Comparison of ENCODE assay signal across 1 cellular context in genomic region chr5:177455036-177455660, GRCh38.
TF ChIP-seq lines count a peak whose summit lies in the region.

No MANE protein-coding gene starts in this region.

TF ChIP-seq in GM12878, 131 proteins besides CTCF, POLR2A, EP300 and RAD21 (continues in another document):
- TF ChIP-seq SPI1 (IDR thresholded peaks at IDR 0.05; ENCODE audit: borderline replicate concordance, insufficient read depth, low read depth, low read length) (no peak), NKRF (conservative IDR thresholded peaks at IDR 0.05) (peak; percentile 45; the same call in 1 of the 2 replicates), TCF12 (IDR thresholded peaks at IDR 0.05; ENCODE audit: low read depth, low read length) (0 out of 2 replicates have a peak, but pooled peaks have one; percentile 13), NRF1 (conservative IDR thresholded peaks at IDR 0.05; ENCODE audit: low read depth, low read length) (peak; percentile 34), NBN (IDR thresholded peaks at IDR 0.05) (0 out of 2 replicates have a peak, but pooled peaks have one; percentile 17), TCF3 (IDR thresholded peaks at IDR 0.05; ENCODE audit: borderline replicate concordance, insufficient read depth, low read depth, low read length) (peak; percentile 88), TAF1 (IDR thresholded peaks at IDR 0.05; ENCODE audit: borderline replicate concordance, low read depth, low read length) (no peak; the same call in 1 of the 2 replicates), SIN3A (IDR thresholded peaks at IDR 0.05; ENCODE audit: low read depth, low read length) (0 out of 2 replicates have a peak, but pooled peaks have one; percentile 17), MLLT1 (IDR thresholded peaks at IDR 0.05) (no peak), IRF3 (IDR thresholded peaks at IDR 0.05) (no peak; the same call in 1 of the 2 replicates), BRCA1 (IDR thresholded peaks at IDR 0.05; ENCODE audit: low read depth, low read length) (no peak), MEF2A (IDR thresholded peaks at IDR 0.05; ENCODE audit: insufficient read depth, low read depth, low read length) (no peak), EZH2 (IDR thresholded peaks at IDR 0.05; ENCODE audit: borderline replicate concordance, control insufficient read depth, low read depth, low read length) (no peak), CUX1 (IDR thresholded peaks at IDR 0.05; ENCODE audit: insufficient replicate concordance, low read depth, low read length) (no peak), RELB (IDR thresholded peaks at IDR 0.05; ENCODE audit: low read depth) (no peak), RB1 (IDR thresholded peaks at IDR 0.05; ENCODE audit: borderline replicate concordance) (peak; percentile 33; the same call in 1 of the 2 replicates), MEF2B (IDR thresholded peaks at IDR 0.05; ENCODE audit: partially characterized antibody, poor library complexity, severe bottlenecking) (no peak), NR2C1 (IDR thresholded peaks at IDR 0.05) (peak; percentile 46; the same call in 1 of the 2 replicates), NFXL1 (IDR thresholded peaks at IDR 0.05; ENCODE audit: borderline replicate concordance) (peak; percentile 68; the same call in 1 of the 2 replicates), ZNF217 (IDR thresholded peaks at IDR 0.05) (peak; percentile 87), ZNF207 (IDR thresholded peaks at IDR 0.05; ENCODE audit: borderline replicate concordance) (no peak), ELK1 (IDR thresholded peaks at IDR 0.05; ENCODE audit: low read depth, low read length) (peak; percentile 96), ATF3 (IDR thresholded peaks at IDR 0.05; ENCODE audit: borderline replicate concordance, extremely low read depth, low read depth, low read length) (no peak), SUPT20H (IDR thresholded peaks at IDR 0.05; ENCODE audit: borderline replicate concordance, control insufficient read depth, low read depth, low read length) (no peak), HSF1 (IDR thresholded peaks at IDR 0.05; ENCODE audit: low read depth, low read length) (no peak), RBBP5 (conservative IDR thresholded peaks at IDR 0.05) (no peak), IKZF1 (conservative IDR thresholded peaks at IDR 0.05) (peak; percentile 52), CBFB (IDR thresholded peaks at IDR 0.05; ENCODE audit: low read depth) (no peak), DPF2 (IDR thresholded peaks at IDR 0.05) (peak; percentile 72), BCL3 (IDR thresholded peaks at IDR 0.05; ENCODE audit: borderline replicate concordance, insufficient read depth, low read depth, low read length, poor library complexity, severe bottlenecking) (peak; percentile 46), CREM (IDR thresholded peaks at IDR 0.05; ENCODE audit: low read depth) (peak; percentile 48), NR2F1 (conservative IDR thresholded peaks at IDR 0.05) (peak; percentile 35; the same call in 1 of the 2 replicates), CBX5 (IDR thresholded peaks at IDR 0.05; ENCODE audit: low read depth) (no peak), SRF (IDR thresholded peaks at IDR 0.05; ENCODE audit: low read depth in 2 of 2, low read length in 2 of 2) (no peak), BACH1 (IDR thresholded peaks at IDR 0.05; ENCODE audit: borderline replicate concordance) (peak; percentile 83), SMARCA5 (IDR thresholded peaks at IDR 0.05) (peak; percentile 96), PKNOX1 (IDR thresholded peaks at IDR 0.05) (no peak), HDGF (IDR thresholded peaks at IDR 0.05) (0 out of 2 replicates have a peak, but pooled peaks have one; percentile 31), HDAC2 (IDR thresholded peaks at IDR 0.05) (no peak), GATAD2B (conservative IDR thresholded peaks at IDR 0.05; ENCODE audit: low read depth) (peak; percentile 86), RELA (IDR thresholded peaks at IDR 0.05; ENCODE audit: borderline replicate concordance, partially characterized antibody) (peak; percentile 43), TBL1XR1 (IDR thresholded peaks at IDR 0.05; ENCODE audit: low read depth, low read length) (no peak), E2F4 (IDR thresholded peaks at IDR 0.05; ENCODE audit: low read depth, low read length) (peak; percentile 24; the same call in 1 of the 2 replicates), SIX5 (IDR thresholded peaks at IDR 0.05; ENCODE audit: low read depth, low read length, severe bottlenecking) (no peak)
